13 cellular contexts compared by ENCODE assay signal in the genomic region with DNA sequence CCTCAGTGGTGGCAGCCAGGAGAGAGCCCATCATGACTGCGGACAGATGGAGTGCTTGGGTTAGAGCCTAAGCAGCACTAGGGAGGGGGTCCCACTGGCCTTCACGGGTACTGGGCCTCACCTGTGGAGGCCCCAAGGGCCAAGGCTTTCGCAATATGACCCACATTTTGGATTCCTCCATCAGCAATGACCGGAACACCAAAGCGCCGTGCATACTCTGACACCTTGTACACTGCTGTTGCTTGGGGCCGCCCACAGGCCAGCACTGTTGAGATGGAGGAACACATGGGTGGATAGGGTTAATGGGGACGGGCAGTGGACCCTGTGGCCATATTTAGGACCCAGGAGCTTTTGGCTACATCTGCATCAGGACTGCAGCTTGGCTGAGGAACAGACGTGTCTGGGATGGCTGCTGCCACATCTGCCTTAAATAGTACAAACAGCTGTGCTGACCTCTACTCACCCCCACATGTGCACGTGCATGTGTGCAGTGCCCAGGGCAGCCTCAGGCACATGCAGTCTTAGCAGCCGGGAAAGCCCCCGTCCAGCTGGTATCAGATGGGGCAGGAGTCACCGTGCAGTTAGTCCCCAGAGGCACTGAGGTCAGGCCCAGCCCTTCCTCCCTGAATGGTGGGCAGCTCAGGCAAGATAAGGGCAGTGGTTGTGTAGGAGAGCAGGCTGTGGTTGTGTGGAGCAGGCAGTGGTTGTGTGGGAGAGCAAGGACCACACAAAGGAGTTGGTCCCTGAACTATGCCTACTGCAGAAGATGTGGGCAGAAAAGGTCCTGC. TPM values are rescaled to one million over a fixed set of nuclear protein-coding genes. Genes with fewer than 3 reads are reported as not detected.
A peak's percentile ranks its signal among the peaks of the same experiment; 100 is the strongest.
DNase-seq lines count a peak whose midpoint lies in the region; ATAC-seq and TF ChIP-seq lines count a peak whose summit lies in the region.
"Had no signal": no experiment of that assay in that cellular context is flagged by ENCODE, and none has a peak within 500 bp of the region (broad histone marks: within the 10 kb centered on the region; RNA-seq: fewer than 3 reads in every experiment).

No MANE protein-coding gene starts in this region.

- in situ Hi-C loops in transverse colon (cut with MboI; ENCODE audit: low pct_ligation_motif_present in 1 of 4, low pct_unique_long_range_greater_than_20kb in 1 of 4, low sequenced_read_pairs in 3 of 4), result no loop called here

- no peak overlapping the region for H3K4me3 ChIP-seq in neuronal stem cell (ENCODE audit: low read length in 2 of 2)
- H3K4me3 ChIP-seq in transverse colon, result no peak overlapping the region
- H3K4me3 ChIP-seq: ascending aorta had no signal

- no peak overlapping the region for H3K14ac ChIP-seq in neuronal stem cell (ENCODE audit: low read length)

- H2AFZ ChIP-seq in neuronal stem cell (ENCODE audit: low read length), result no peak overlapping the region

- H2BK12ac ChIP-seq in neuronal stem cell (ENCODE audit: low read length), result no peak overlapping the region

- no peak for TF ChIP-seq POLR2A in transverse colon (IDR thresholded peaks at IDR 0.05)

- H3K4ac ChIP-seq in neuronal stem cell (ENCODE audit: low read length), result no peak overlapping the region

- H2BK15ac ChIP-seq in neuronal stem cell (ENCODE audit: low read length), result no peak overlapping the region

- H3K27ac ChIP-seq in neuronal stem cell (replicated peaks; ENCODE audit: low read length), result no peak overlapping the region
- H3K27ac ChIP-seq in transverse colon, result no peak overlapping the region
- H3K27ac ChIP-seq: ascending aorta had no signal

- H3K27me3 ChIP-seq in neuronal stem cell (ENCODE audit: control insufficient read depth in 3 of 3, insufficient read depth in 3 of 3, low read depth in 1 of 3, low read length in 3 of 3) (no peaks in the 10 kb centered on the region), transverse colon (no peaks in the 10 kb centered on the region)
- H3K27me3 ChIP-seq: ascending aorta had no signal

- peak overlapping the region; percentile 17 for H3K9ac ChIP-seq in neuronal stem cell (ENCODE audit: low read depth, low read length, poor library complexity)

- H4K91ac ChIP-seq in neuronal stem cell (ENCODE audit: low read depth, low read length, poor library complexity), result no peak overlapping the region

- no peak overlapping the region for H4K8ac ChIP-seq in neuronal stem cell (ENCODE audit: low read depth, low read length)

- no peak overlapping the region for H3K23ac ChIP-seq in neuronal stem cell (ENCODE audit: low read depth, low read length, poor library complexity)

- no peak overlapping the region for H2BK120ac ChIP-seq in neuronal stem cell (ENCODE audit: low read depth, low read length)

- no peak for ATAC-seq in activated CD4-positive, alpha-beta T cell treated with anti-CD3 and anti-CD28 coated beads for 36 hours
- ATAC-seq in GM21381 (IDR thresholded peaks at IDR 0.05; ENCODE audit: unreplicated experiment), result no peak
- ATAC-seq: PC-3 had no signal

- no peaks in the 10 kb centered on the region for H3K9me3 Mint-ChIP-seq in activated CD4-positive, alpha-beta T cell treated with anti-CD3 and anti-CD28 coated beads for 36 hours (ENCODE audit: low read depth)
- H3K9me3 Mint-ChIP-seq in activated T-helper 2 cell treated with anti-CD3 and anti-CD28 coated beads, Interferon-gamma antibody, Interleukin-2, Interleukin-4, amounts not matched to agents 10 μg/mL and 5 μg/mL and 100 μg/mL, durations not matched to agents 14 hours and 24 hours and 36 hours, result no peaks in the 10 kb centered on the region

- POLR2A ChIA-PET in activated CD4-positive, alpha-beta T cell treated with anti-CD3 and anti-CD28 coated beads for 36 hours (lab: Charles Lee), result interaction anchor here (5.0 kb wide), 1 partner anchor 68 kb away, joined by 31 read pairs; the partner anchor contains the start of gene QRICH1

- intact Hi-C loops in activated CD4-positive, alpha-beta T cell treated with anti-CD3 and anti-CD28 coated beads for 36 hours (cut with DNase I, micrococcal nuclease), result loop anchor here in 1 of 2 experiments (10.0 kb wide), 2 partner anchors 400 to 1550 kb away; partner anchors contain the start of genes AMT, NICN1 and SCAP
- intact Hi-C loops in activated T-helper 2 cell treated with anti-CD3 and anti-CD28 coated beads, Interferon-gamma antibody, Interleukin-2, Interleukin-4, amounts not matched to agents 10 μg/mL and 5 μg/mL and 100 μg/mL, durations not matched to agents 14 hours and 24 hours and 36 hours (cut with micrococcal nuclease), result loop anchor here (10.0 kb wide), 1 partner anchor 390 kb away; the partner anchor contains the start of genes RHOA and TCTA
- intact Hi-C loops in transverse colon (cut with DNase I; ENCODE audit: low total_unique reads), result no loop called here

- CTCF ChIA-PET in activated CD4-positive, alpha-beta T cell treated with anti-CD3 and anti-CD28 coated beads for 36 hours (lab: Charles Lee), result interaction anchor here (0.6 to 5.7 kb wide), 5 partner anchors 12 to 399 kb away, joined by 3 to 43 read pairs (median 5); partner anchors contain the start of genes P4HTM and WDR6

- H3K79me1 ChIP-seq in neuronal stem cell (ENCODE audit: low read depth, low read length), result peaks cover 19% of the 10 kb centered on the region

- peaks cover 64% of the 10 kb centered on the region for H3K4me1 Mint-ChIP-seq in activated CD4-positive, alpha-beta T cell treated with anti-CD3 and anti-CD28 coated beads for 36 hours
- H3K4me1 Mint-ChIP-seq in activated T-helper 2 cell treated with anti-CD3 and anti-CD28 coated beads, Interferon-gamma antibody, Interleukin-2, Interleukin-4, amounts not matched to agents 10 μg/mL and 5 μg/mL and 100 μg/mL, durations not matched to agents 14 hours and 24 hours and 36 hours (ENCODE audit: low read depth), result peaks cover 42% of the 10 kb centered on the region

- WGBS in neuronal stem cell (ENCODE audit: extremely low coverage in 2 of 2, insufficient read length in 2 of 2, insufficient replicate concordance in 1 of 2), 2 donors, result no CpG with 5 or more reads among the region's 13 CpGs
- WGBS in transverse colon (ENCODE audit: low coverage in 1 of 2), 2 donors, result 66% methylated on average over 12 of the region's 13 CpGs; no CpG with 5 or more reads in 1 of the 2 donors

- H2AK5ac ChIP-seq in neuronal stem cell (ENCODE audit: low read depth, low read length), result no peak overlapping the region

- TF ChIP-seq EP300 in transverse colon (IDR thresholded peaks at IDR 0.05; ENCODE audit: low read depth), result no peak

- H3K27me3 Mint-ChIP-seq in activated CD4-positive, alpha-beta T cell treated with anti-CD3 and anti-CD28 coated beads for 36 hours, result no peaks in the 10 kb centered on the region
- no peaks in the 10 kb centered on the region for H3K27me3 Mint-ChIP-seq in activated T-helper 2 cell treated with anti-CD3 and anti-CD28 coated beads, Interferon-gamma antibody, Interleukin-2, Interleukin-4, amounts not matched to agents 10 μg/mL and 5 μg/mL and 100 μg/mL, durations not matched to agents 14 hours and 24 hours and 36 hours (ENCODE audit: low read depth)

- H3K9me3 ChIP-seq in neuronal stem cell (replicated peaks in 1 of 2; ENCODE audit: control insufficient read depth in 2 of 2, insufficient read depth in 1 of 2, low read depth in 1 of 2, low read length in 2 of 2), result no peaks in the 10 kb centered on the region
- H3K9me3 ChIP-seq in transverse colon, result no peaks in the 10 kb centered on the region
- H3K9me3 ChIP-seq: ascending aorta had no signal

- TF ChIP-seq CTCF in transverse colon (IDR thresholded peaks at IDR 0.05), result no peak

- no peak overlapping the region for H2BK5ac ChIP-seq in neuronal stem cell (ENCODE audit: low read length)

- H3K27ac Mint-ChIP-seq in activated CD4-positive, alpha-beta T cell treated with anti-CD3 and anti-CD28 coated beads for 36 hours, result peak overlapping the region; percentile 64
- no peak overlapping the region for H3K27ac Mint-ChIP-seq in activated T-helper 2 cell treated with anti-CD3 and anti-CD28 coated beads, Interferon-gamma antibody, Interleukin-2, Interleukin-4, amounts not matched to agents 10 μg/mL and 5 μg/mL and 100 μg/mL, durations not matched to agents 14 hours and 24 hours and 36 hours

- H3K18ac ChIP-seq in neuronal stem cell (ENCODE audit: low read length), result no peak overlapping the region

- H3K36me3 ChIP-seq in neuronal stem cell (replicated peaks in 1 of 2; ENCODE audit: control insufficient read depth in 2 of 2, insufficient read depth in 2 of 2, low read length in 2 of 2), result peaks cover 41 to 72% of the 10 kb centered on the region in 2 donors
- peaks cover 0 to 23% (median 0%) of the 10 kb centered on the region in 4 donors for H3K36me3 ChIP-seq in transverse colon

- peaks cover 69% of the 10 kb centered on the region for H3K36me3 Mint-ChIP-seq in activated CD4-positive, alpha-beta T cell treated with anti-CD3 and anti-CD28 coated beads for 36 hours (ENCODE audit: low read depth)
- peaks cover 77% of the 10 kb centered on the region for H3K36me3 Mint-ChIP-seq in activated T-helper 2 cell treated with anti-CD3 and anti-CD28 coated beads, Interferon-gamma antibody, Interleukin-2, Interleukin-4, amounts not matched to agents 10 μg/mL and 5 μg/mL and 100 μg/mL, durations not matched to agents 14 hours and 24 hours and 36 hours (ENCODE audit: low read depth)

- H3K4me1 ChIP-seq in neuronal stem cell (ENCODE audit: control insufficient read depth in 2 of 2, insufficient read depth in 1 of 2, low read depth in 1 of 2, low read length in 2 of 2) (peaks cover 16 to 22% of the 10 kb centered on the region in 2 donors), transverse colon (peaks cover 20 to 40% (median 27%) of the 10 kb centered on the region in 4 donors)

- no peak overlapping the region for H3K4me3 Mint-ChIP-seq in activated CD4-positive, alpha-beta T cell treated with anti-CD3 and anti-CD28 coated beads for 36 hours
- peak overlapping the region; percentile 4 for H3K4me3 Mint-ChIP-seq in activated T-helper 2 cell treated with anti-CD3 and anti-CD28 coated beads, Interferon-gamma antibody, Interleukin-2, Interleukin-4, amounts not matched to agents 10 μg/mL and 5 μg/mL and 100 μg/mL, durations not matched to agents 14 hours and 24 hours and 36 hours (ENCODE audit: low read depth)

- no peak overlapping the region for H3K4me2 ChIP-seq in neuronal stem cell (ENCODE audit: insufficient read depth, low read length, poor library complexity, severe bottlenecking)

- DNase-seq in activated CD4-positive, alpha-beta T cell treated with anti-CD3 and anti-CD28 coated beads for 36 hours, result no peak
- DNase-seq in activated CD4-positive, alpha-beta T cell treated with anti-CD3 and anti-CD28 coated beads, Interleukin-2, amount 50 U/mL, for 48 hours, result no peak
- DNase-seq in LHCN-M2 (ENCODE audit: low read depth) (peak; percentile 76), neuronal stem cell (ENCODE audit: low spot score) (no peak), transverse colon (no peak), glomerular visceral epithelial cell (ENCODE audit: extremely low spot score) (no peak)
- no peak for DNase-seq in activated T-helper 2 cell treated with anti-CD3 and anti-CD28 coated beads, Interferon-gamma antibody, Interleukin-2, Interleukin-4, amounts not matched to agents 10 μg/mL and 5 μg/mL and 100 μg/mL, durations not matched to agents 14 hours and 24 hours and 36 hours (ENCODE audit: low spot score)
- DNase-seq: activated CD4-positive, CD25-positive, alpha-beta regulatory T cell treated with anti-CD3 and anti-CD28 coated beads, Interleukin-2, amount 50 U/mL, for 72 hours; NCI-H1694; PC-3; substantia nigra had no signal

RNA-seq across cellular contexts. Expression of gene NDUFAF3, which starts 3.3 kb away (rescaled TPM):
- 100 to 1,000 TPM in 1 of 2 experiments, 10 to 100 TPM in 1; 90.8 to 108 TPM for total RNA-seq in activated CD4-positive, alpha-beta T cell treated with anti-CD3 and anti-CD28 coated beads for 36 hours
- 116 and 162 TPM in 2 replicates for total RNA-seq in LHCN-M2 (2014; rRNA removed)
- polyA plus RNA-seq in LHCN-M2 (2012), result 190 TPM
- 118 and 120 TPM in 2 replicates for total RNA-seq in activated T-helper 2 cell treated with anti-CD3 and anti-CD28 coated beads, Interferon-gamma antibody, Interleukin-2, Interleukin-4, amounts not matched to agents 10 μg/mL and 5 μg/mL and 100 μg/mL, durations not matched to agents 14 hours and 24 hours and 36 hours
- 57.2 TPM for polyA plus RNA-seq in neuronal stem cell (2013, experiment 1 of 2)
- polyA plus RNA-seq in neuronal stem cell (2013, experiment 2 of 2), result 56.0 TPM
- total RNA-seq in transverse colon, result 100 to 1,000 TPM in 1 of 4 donors, 10 to 100 TPM in 3; 30.4 to 125 (median 88.1) TPM

RNA-seq across cellular contexts. Expression of gene IMPDH2, which starts 4.0 kb away (rescaled TPM):
- total RNA-seq in activated CD4-positive, alpha-beta T cell treated with anti-CD3 and anti-CD28 coated beads for 36 hours, result 100 to 1,000 TPM; 504 to 515 TPM
- 325 and 336 TPM in 2 replicates for total RNA-seq in LHCN-M2 (2014; rRNA removed)
- polyA plus RNA-seq in LHCN-M2 (2012), result 230 TPM
- total RNA-seq in activated T-helper 2 cell treated with anti-CD3 and anti-CD28 coated beads, Interferon-gamma antibody, Interleukin-2, Interleukin-4, amounts not matched to agents 10 μg/mL and 5 μg/mL and 100 μg/mL, durations not matched to agents 14 hours and 24 hours and 36 hours, result 412 and 416 TPM in 2 replicates
- polyA plus RNA-seq in neuronal stem cell (2013, experiment 1 of 2), result 290 TPM
- 282 TPM for polyA plus RNA-seq in neuronal stem cell (2013, experiment 2 of 2)
- 100 to 1,000 TPM in 1 of 4 donors, 10 to 100 TPM in 3; 25.1 to 106 (median 72.7) TPM for total RNA-seq in transverse colon

RNA-seq across cellular contexts. Expression of gene DALRD3, which starts 6.8 kb away (rescaled TPM):
- 10 to 100 TPM; 25.8 to 26.0 TPM for total RNA-seq in activated CD4-positive, alpha-beta T cell treated with anti-CD3 and anti-CD28 coated beads for 36 hours
- total RNA-seq in LHCN-M2 (2014; rRNA removed) (42.5 and 45.7 TPM in 2 replicates), transverse colon (100 to 1,000 TPM in 1 of 4 donors, 10 to 100 TPM in 3; 30.4 to 136 (median 42.0) TPM)
- 35.2 TPM for polyA plus RNA-seq in LHCN-M2 (2012)
- 30.4 and 30.5 TPM in 2 replicates for total RNA-seq in activated T-helper 2 cell treated with anti-CD3 and anti-CD28 coated beads, Interferon-gamma antibody, Interleukin-2, Interleukin-4, amounts not matched to agents 10 μg/mL and 5 μg/mL and 100 μg/mL, durations not matched to agents 14 hours and 24 hours and 36 hours
- 39.9 TPM for polyA plus RNA-seq in neuronal stem cell (2013, experiment 1 of 2)
- 41.4 TPM for polyA plus RNA-seq in neuronal stem cell (2013, experiment 2 of 2)

RNA-seq across cellular contexts. Expression of gene WDR6, which starts 18.0 kb away (rescaled TPM):
- total RNA-seq in activated CD4-positive, alpha-beta T cell treated with anti-CD3 and anti-CD28 coated beads for 36 hours, result 100 to 1,000 TPM; 109 to 127 TPM
- 78.0 and 87.3 TPM in 2 replicates for total RNA-seq in LHCN-M2 (2014; rRNA removed)
- 107 TPM for polyA plus RNA-seq in LHCN-M2 (2012)
- total RNA-seq in activated T-helper 2 cell treated with anti-CD3 and anti-CD28 coated beads, Interferon-gamma antibody, Interleukin-2, Interleukin-4, amounts not matched to agents 10 μg/mL and 5 μg/mL and 100 μg/mL, durations not matched to agents 14 hours and 24 hours and 36 hours, result 161 and 167 TPM in 2 replicates
- polyA plus RNA-seq in neuronal stem cell (2013, experiment 1 of 2), result 80.4 TPM
- 80.3 TPM for polyA plus RNA-seq in neuronal stem cell (2013, experiment 2 of 2)
- 100 to 1,000 TPM in 3 of 4 donors, 10 to 100 TPM in 1; 76.0 to 162 (median 146) TPM for total RNA-seq in transverse colon

RNA-seq across cellular contexts. Expression of gene P4HTM, which starts 35.2 kb away (rescaled TPM):
- 10 to 100 TPM; 25.7 to 30.4 TPM for total RNA-seq in activated CD4-positive, alpha-beta T cell treated with anti-CD3 and anti-CD28 coated beads for 36 hours
- total RNA-seq in LHCN-M2 (2014; rRNA removed), result 16.2 and 21.0 TPM in 2 replicates
- 13.4 TPM for polyA plus RNA-seq in LHCN-M2 (2012)
- 37.8 and 39.1 TPM in 2 replicates for total RNA-seq in activated T-helper 2 cell treated with anti-CD3 and anti-CD28 coated beads, Interferon-gamma antibody, Interleukin-2, Interleukin-4, amounts not matched to agents 10 μg/mL and 5 μg/mL and 100 μg/mL, durations not matched to agents 14 hours and 24 hours and 36 hours
- 29.0 TPM for polyA plus RNA-seq in neuronal stem cell (2013, experiment 1 of 2)
- polyA plus RNA-seq in neuronal stem cell (2013, experiment 2 of 2), result 25.5 TPM
- 100 to 1,000 TPM in 1 of 4 donors, 10 to 100 TPM in 3; 43.4 to 100 (median 76.6) TPM for total RNA-seq in transverse colon
